Comparison of ENCODE assay signal across 17 cellular contexts in the genomic region with DNA sequence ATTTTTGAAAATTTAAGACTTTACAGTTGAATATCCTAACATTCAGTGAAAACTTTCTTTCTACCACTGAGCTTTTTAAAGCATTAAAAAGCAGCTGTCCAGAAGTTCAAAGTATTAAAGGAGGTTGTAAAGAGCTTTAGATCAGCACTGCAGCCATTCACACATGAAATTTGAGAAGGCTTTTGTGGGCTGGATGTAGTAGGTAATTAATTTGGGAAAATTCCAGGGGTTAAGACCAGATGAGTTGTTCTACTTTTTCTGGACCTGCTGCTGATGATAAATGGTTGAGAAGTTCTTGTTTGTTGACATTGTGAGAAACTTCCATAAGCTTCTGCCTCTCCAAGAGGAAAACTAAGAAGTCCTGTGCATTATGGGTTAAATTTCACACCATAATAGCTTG.
DNase-seq lines count a peak whose midpoint lies in the region; ATAC-seq, FAIRE-seq and TF ChIP-seq lines count a peak whose summit lies in the region.
"Had no signal": no experiment of that assay in that cellular context is flagged by ENCODE, and none has a peak within 500 bp of the region (broad histone marks: within the 10 kb centered on the region; RNA-seq: fewer than 3 reads in every experiment).

No MANE protein-coding gene starts in this region.

- H3K4me3 ChIP-seq in ectodermal cell (ENCODE audit: insufficient read depth, low read depth, low read length) (no peak overlapping the region), pancreas (no peak overlapping the region)
- H3K4me3 ChIP-seq: MG63 had no signal

- H3K27ac Mint-ChIP-seq in WTC11 = no peak overlapping the region

- H3K36me3 Mint-ChIP-seq in WTC11 = no peaks in the 10 kb centered on the region

- POLR2A ChIA-PET in WTC11 (lab: Charles Lee) = no interaction called here

- H3K4me1 ChIP-seq in ectodermal cell (ENCODE audit: control insufficient read depth, insufficient read depth, low read length) (no peaks in the 10 kb centered on the region), pancreas (no peaks in the 10 kb centered on the region)

- CTCF ChIA-PET in WTC11 (lab: Charles Lee) = no interaction called here

- ATAC-seq in pancreas = no peak
- no peak for ATAC-seq in WTC11
- ATAC-seq: HCT116, Right ventricle myocardium inferior, SK-N-SH treated with all-trans-retinoic acid at 6 μM for 48 hours had no signal

- intact Hi-C loops in pancreas (cut with DNase I) = no loop called here

- TF ChIP-seq CTCF in pancreas (IDR thresholded peaks at IDR 0.05) = no peak
- no peak for TF ChIP-seq CTCF in WTC11 (IDR thresholded peaks at IDR 0.05)

- H3K27me3 ChIP-seq in ectodermal cell (ENCODE audit: control insufficient read depth, insufficient read depth, low read length, poor library complexity, severe bottlenecking) (no peaks in the 10 kb centered on the region), pancreas (no peaks in the 10 kb centered on the region)
- H3K27me3 ChIP-seq: MG63 had no signal

- H3K27me3 Mint-ChIP-seq in WTC11 (ENCODE audit: low read depth) = no peaks in the 10 kb centered on the region

- H3K9me3 Mint-ChIP-seq in WTC11 = no peaks in the 10 kb centered on the region

- no peak overlapping the region for H3K4me3 Mint-ChIP-seq in WTC11

- no peaks in the 10 kb centered on the region for H3K9me3 ChIP-seq in ectodermal cell (ENCODE audit: control insufficient read depth, low read length)
- H3K9me3 ChIP-seq in pancreas = no peaks in the 10 kb centered on the region
- H3K9me3 ChIP-seq: MG63 had no signal

- H3K4me1 Mint-ChIP-seq in WTC11 = peaks cover 13% of the 10 kb centered on the region

- FAIRE-seq in pancreas (lab: Jason Lieb, UNC) = no peak

- peak overlapping the region; percentile 20 for H3K27ac ChIP-seq in ectodermal cell (ENCODE audit: insufficient read depth, low read depth, low read length, poor library complexity, severe bottlenecking)
- H3K27ac ChIP-seq in pancreas = no peak overlapping the region
- H3K27ac ChIP-seq: KMS-11 had no signal

- peak; percentile 31 for DNase-seq in Daoy (ENCODE audit: low read depth)
- DNase-seq in HuH-7 (ENCODE audit: low spot score) = peak; percentile 1
- DNase-seq in NCI-H69 (lab: John Stamatoyannopoulos, UW) = peak; percentile 54
- DNase-seq in pancreas = no peak
- no peak for DNase-seq in WTC11 (ENCODE audit: low spot score)
- no peak for DNase-seq in activated CD8-positive, alpha-beta memory T cell treated with anti-CD3 and anti-CD28 coated beads, Interleukin-2, amount 50 U/mL, for 4 hours
- DNase-seq: COR-L47, DMS79, MG63, NCI-H1092, NCI-H1694, NCI-H526 treated with DMSO at 0.1 percent for 48 hours had no signal

- H3K36me3 ChIP-seq in ectodermal cell (ENCODE audit: control insufficient read depth, insufficient read depth, low read length) (no peaks in the 10 kb centered on the region), pancreas (no peaks in the 10 kb centered on the region)
- H3K36me3 ChIP-seq: MG63 had no signal

TF ChIP-seq in WTC11, 78 proteins besides CTCF, POLR2A, EP300 and RAD21:
- TF ChIP-seq ZNF317 (CRISPR knock-in tag; IDR thresholded peaks at IDR 0.05; ENCODE audit: borderline replicate concordance, low read depth) = no peak
- TF ChIP-seq, protein P1, sequence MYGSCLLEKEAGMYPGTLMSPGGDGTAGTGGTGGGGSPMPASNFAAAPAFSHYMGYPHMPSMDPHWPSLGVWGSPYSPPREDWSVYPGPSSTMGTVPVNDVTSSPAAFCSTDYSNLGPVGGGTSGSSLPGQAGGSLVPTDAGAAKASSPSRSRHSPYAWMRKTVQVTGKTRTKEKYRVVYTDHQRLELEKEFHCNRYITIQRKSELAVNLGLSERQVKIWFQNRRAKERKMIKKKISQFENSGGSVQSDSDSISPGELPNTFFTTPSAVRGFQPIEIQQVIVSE (CRISPR knock-in tag; IDR thresholded peaks at IDR 0.05; ENCODE audit: borderline replicate concordance) = no peak
- TF ChIP-seq, protein P2, sequence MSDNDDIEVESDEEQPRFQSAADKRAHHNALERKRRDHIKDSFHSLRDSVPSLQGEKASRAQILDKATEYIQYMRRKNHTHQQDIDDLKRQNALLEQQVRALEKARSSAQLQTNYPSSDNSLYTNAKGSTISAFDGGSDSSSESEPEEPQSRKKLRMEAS (CRISPR knock-in tag; IDR thresholded peaks at IDR 0.05) = no peak
- TF ChIP-seq HMGA2 (CRISPR knock-in tag; IDR thresholded peaks at IDR 0.05) = no peak

Comparison
In these comparisons a context has a peak if more than half of its experiments do, and no peak if none do; other contexts are left out.
1. DNase-seq: peak in Daoy (single experiment), HuH-7 (single experiment) and NCI-H69 (single experiment); none in pancreas (0 of 6), WTC11 (single experiment) and activated CD8-positive, alpha-beta memory T cell treated with anti-CD3 and anti-CD28 coated beads, Interleukin-2, amount 50 U/mL, for 4 hours (single experiment).